In genomic region chr3:155548194-155548593, GRCh38 we compare ENCODE assay signal across 16 cellular contexts.
DNase-seq lines count a peak whose midpoint lies in the region; ATAC-seq and TF ChIP-seq lines count a peak whose summit lies in the region.
"Had no signal": no experiment of that assay in that cellular context is flagged by ENCODE, and none has a peak within 500 bp of the region (broad histone marks: within the 10 kb centered on the region; RNA-seq: fewer than 3 reads in every experiment).

No MANE protein-coding gene starts in this region.

- TF ChIP-seq CTCF in AG09309 (IDR thresholded peaks at IDR 0.05; ENCODE audit: control insufficient read depth, insufficient read depth, low read depth, low read length, missing control alignments) (peak; percentile 11), HCT116 (IDR thresholded peaks at IDR 0.05 in 2 of 3, conservative IDR thresholded peaks at IDR 0.05 in 1 of 3; ENCODE audit: borderline replicate concordance in 1 of 3, insufficient read depth in 1 of 3, low read depth in 2 of 3, low read length in 2 of 3) (no peak), adrenal gland (IDR thresholded peaks at IDR 0.05) (no peak), coronary artery (IDR thresholded peaks at IDR 0.05) (no peak), dorsolateral prefrontal cortex (IDR thresholded peaks at IDR 0.05 in 54 of 56, conservative IDR thresholded peaks at IDR 0.05 in 2 of 56; ENCODE audit: low read depth in 1 of 56, partially characterized antibody in 56 of 56) (no peak)

- H3K27me3 ChIP-seq in HCT116 (ENCODE audit: insufficient read depth, low read length) = no peaks in the 10 kb centered on the region
- H3K27me3 ChIP-seq in adrenal gland = no peaks in the 10 kb centered on the region
- no peaks in the 10 kb centered on the region for H3K27me3 ChIP-seq in dorsolateral prefrontal cortex
- H3K27me3 ChIP-seq: BE2C had no signal

- H3K9me3 ChIP-seq in HCT116 (ENCODE audit: control insufficient read depth in 1 of 2, insufficient read depth in 1 of 2, low read depth in 1 of 2, low read length in 2 of 2) = no peaks in the 10 kb centered on the region
- no peaks in the 10 kb centered on the region for H3K9me3 ChIP-seq in adrenal gland (replicated peaks in 1 of 3)
- H3K9me3 ChIP-seq: BE2C had no signal

- RAD21 ChIA-PET in HCT116 (lab: Charles Lee; ENCODE audit: low non-redundant PET in 1 of 2, low total read pairs in 2 of 2, uncharacterized antibody in 2 of 2, unreplicated experiment in 2 of 2) = no interaction called here

- TF ChIP-seq RAD21 in HCT116 (IDR thresholded peaks at IDR 0.05; ENCODE audit: low read depth) = no peak

- 83 to 89% (median 85%) methylated on average over 2 of the region's 2 CpGs for WGBS in adrenal gland, 4 donors

- ATAC-seq in HCT116 (peak; percentile 47; the same call in 1 of the 2 replicates), HG02852 (IDR thresholded peaks at IDR 0.05; ENCODE audit: unreplicated experiment) (no peak)
- ATAC-seq: SK-N-SH treated with all-trans-retinoic acid at 6 μM for 48 hours had no signal

- POLR2A ChIA-PET in HCT116 (lab: Charles Lee) = no interaction called here

- peak; percentile 8 for DNase-seq in AG09309 (ENCODE audit: low read depth)
- no peak for DNase-seq in HCT116 (ENCODE audit: low read depth, low spot score)
- DNase-seq in amniotic stem cell (lab: John Stamatoyannopoulos, UW) = peak; percentile 20
- peak; percentile 28 for DNase-seq in iris pigment epithelial cell (ENCODE audit: low read depth)
- DNase-seq in adrenal gland = no peak
- DNase-seq in coronary artery (ENCODE audit: low spot score) = no peak
- DNase-seq in dorsolateral prefrontal cortex = no peak
- DNase-seq: activated effector memory CD4-positive, alpha-beta T cell treated with Interleukin-2 at 50 U/mL for 16 hours; BE2C; IMR-90; islet precursor cell; NCI-H1092; NCI-H2171 treated with DMSO at 0.1 percent for 48 hours; stimulated activated CD4-positive, alpha-beta T cell treated with anti-CD3 and anti-CD28 coated beads, Interleukin-12 subunit alpha, Interleukin-12 subunit beta, amount 100 ng/mL, for 4 hours had no signal

- H3K9me2 ChIP-seq in HCT116 (ENCODE audit: insufficient read depth) = no peaks in the 10 kb centered on the region

- H3K4me2 ChIP-seq in HCT116 (ENCODE audit: low read length) = no peak overlapping the region

- no peaks in the 10 kb centered on the region for H4K20me1 ChIP-seq in HCT116 (ENCODE audit: insufficient read depth)

- H3K4me1 ChIP-seq in HCT116 (ENCODE audit: control insufficient read depth in 1 of 2, insufficient read depth in 2 of 2, low read length in 2 of 2) = no peaks in the 10 kb centered on the region
- no peaks in the 10 kb centered on the region for H3K4me1 ChIP-seq in adrenal gland (replicated peaks in 1 of 2)
- H3K4me1 ChIP-seq: BE2C had no signal

- TF ChIP-seq POLR2A in HCT116 (IDR thresholded peaks at IDR 0.05; ENCODE audit: borderline replicate concordance, extremely low read depth, insufficient read depth, insufficient read length) (no peak), adrenal gland (IDR thresholded peaks at IDR 0.05) (no peak)

- H3K4me3 ChIP-seq in AG09309 (ENCODE audit: control insufficient read depth, low read depth, low read length) (no peak overlapping the region), HCT116 (replicated peaks in 1 of 2; ENCODE audit: low read depth in 1 of 2, low read length in 2 of 2) (no peak overlapping the region), adrenal gland (no peak overlapping the region), coronary artery (no peak overlapping the region), dorsolateral prefrontal cortex (no peak overlapping the region)

- CTCF ChIA-PET in HCT116 (lab: Charles Lee) = no interaction called here

- H3K27ac ChIP-seq in HCT116 (ENCODE audit: low read depth, low read length) = no peak overlapping the region
- no peak overlapping the region for H3K27ac ChIP-seq in adrenal gland
- H3K27ac ChIP-seq in coronary artery = no peak overlapping the region
- no peak overlapping the region for H3K27ac ChIP-seq in dorsolateral prefrontal cortex

- H2AFZ ChIP-seq in HCT116 (ENCODE audit: low read depth, low read length, poor library complexity, severe bottlenecking) = no peak overlapping the region

- intact Hi-C loops in HCT116 (cut with micrococcal nuclease) = no loop called here
- intact Hi-C loops in adrenal gland (cut with DNase I) = no loop called here
- intact Hi-C loops in dorsolateral prefrontal cortex (cut with DNase I) = no loop called here

- no peak overlapping the region for H3K9ac ChIP-seq in HCT116 (ENCODE audit: low read length)

- H3K36me3 ChIP-seq in HCT116 (ENCODE audit: control insufficient read depth in 1 of 2, insufficient read depth in 2 of 2, low read length in 2 of 2) (no peaks in the 10 kb centered on the region), adrenal gland (replicated peaks in 1 of 2) (no peaks in the 10 kb centered on the region)
- H3K36me3 ChIP-seq: BE2C had no signal

- BruUV-seq in HCT116 (replicated peaks; lab: Mats Ljungman, UMichigan) = no TSS peak

- no peaks in the 10 kb centered on the region for H3K79me2 ChIP-seq in HCT116 (ENCODE audit: insufficient read depth, low read length)

TF ChIP-seq in HCT116, 20 proteins besides CTCF, POLR2A, EP300 and RAD21:
- TF ChIP-seq, protein P1, sequence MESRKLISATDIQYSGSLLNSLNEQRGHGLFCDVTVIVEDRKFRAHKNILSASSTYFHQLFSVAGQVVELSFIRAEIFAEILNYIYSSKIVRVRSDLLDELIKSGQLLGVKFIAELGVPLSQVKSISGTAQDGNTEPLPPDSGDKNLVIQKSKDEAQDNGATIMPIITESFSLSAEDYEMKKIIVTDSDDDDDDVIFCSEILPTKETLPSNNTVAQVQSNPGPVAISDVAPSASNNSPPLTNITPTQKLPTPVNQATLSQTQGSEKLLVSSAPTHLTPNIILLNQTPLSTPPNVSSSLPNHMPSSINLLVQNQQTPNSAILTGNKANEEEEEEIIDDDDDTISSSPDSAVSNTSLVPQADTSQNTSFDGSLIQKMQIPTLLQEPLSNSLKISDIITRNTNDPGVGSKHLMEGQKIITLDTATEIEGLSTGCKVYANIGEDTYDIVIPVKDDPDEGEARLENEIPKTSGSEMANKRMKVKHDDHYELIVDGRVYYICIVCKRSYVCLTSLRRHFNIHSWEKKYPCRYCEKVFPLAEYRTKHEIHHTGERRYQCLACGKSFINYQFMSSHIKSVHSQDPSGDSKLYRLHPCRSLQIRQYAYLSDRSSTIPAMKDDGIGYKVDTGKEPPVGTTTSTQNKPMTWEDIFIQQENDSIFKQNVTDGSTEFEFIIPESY (IDR thresholded peaks at IDR 0.05; ENCODE audit: extremely low read depth, insufficient replicate concordance, low read length) = no peak
- no peak for TF ChIP-seq YY1 (IDR thresholded peaks at IDR 0.05; ENCODE audit: extremely low read depth, insufficient replicate concordance, low read depth, low read length)
- TF ChIP-seq, protein P2, sequence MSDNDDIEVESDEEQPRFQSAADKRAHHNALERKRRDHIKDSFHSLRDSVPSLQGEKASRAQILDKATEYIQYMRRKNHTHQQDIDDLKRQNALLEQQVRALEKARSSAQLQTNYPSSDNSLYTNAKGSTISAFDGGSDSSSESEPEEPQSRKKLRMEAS (IDR thresholded peaks at IDR 0.05) = no peak
- TF ChIP-seq ZFX (IDR thresholded peaks at IDR 0.05) = no peak
- no peak for TF ChIP-seq ELF1 (IDR thresholded peaks at IDR 0.05; ENCODE audit: borderline replicate concordance, low read depth)
- no peak for TF ChIP-seq SP1 (IDR thresholded peaks at IDR 0.05; ENCODE audit: low read depth)
- TF ChIP-seq CEBPB (IDR thresholded peaks at IDR 0.05; ENCODE audit: low read depth) = no peak
- no peak for TF ChIP-seq POLR2AphosphoS5 (IDR thresholded peaks at IDR 0.05; ENCODE audit: low read depth, low read length)
- TF ChIP-seq SIN3A (IDR thresholded peaks at IDR 0.05; ENCODE audit: low read depth) = no peak

Comparison
In these comparisons a context has a peak if more than half of its experiments do, and no peak if none do; other contexts are left out.
1. DNase-seq: peak in AG09309 (single experiment), amniotic stem cell (single experiment) and iris pigment epithelial cell (single experiment); none in HCT116 (single experiment), adrenal gland (0 of 7), coronary artery (single experiment) and dorsolateral prefrontal cortex (0 of 10).